In genomic region chr18:6279308-6279707, GRCh38 we compare ENCODE assay signal across 19 cellular contexts.
"Had no signal": no experiment of that assay in that cellular context is flagged by ENCODE, and none has a peak within 500 bp of the region (broad histone marks: within the 10 kb centered on the region; RNA-seq: fewer than 3 reads in every experiment).

No MANE protein-coding gene starts in this region.

- H3K4me1 ChIP-seq: esophagus squamous epithelium, gastroesophageal sphincter, pancreas, thyroid gland, upper lobe of right lung had no signal

- DNase-seq: activated CD4-positive, alpha-beta T cell treated with anti-CD3 and anti-CD28 coated beads for 1 hour; activated CD4-positive, alpha-beta T cell treated with anti-CD3 and anti-CD28 coated beads, Interleukin-2, amount 50 U/mL, for 4 hours; activated CD8-positive, alpha-beta memory T cell treated with anti-CD3 and anti-CD28 coated beads, Interleukin-2, amount 50 U/mL, for 48 hours; activated naive CD4-positive, alpha-beta T cell treated with Interleukin-2 at 50 U/mL for 16 hours; activated naive CD8-positive, alpha-beta T cell treated with anti-CD3 and anti-CD28 coated beads for 36 hours; activated T-cell treated with anti-CD3 and anti-CD28 coated beads, Interleukin-2, amount 50 U/mL, for 4 hours; effector memory CD8-positive, alpha-beta T cell; esophagus squamous epithelium; pancreas; right cardiac atrium; stimulated activated CD4-positive, alpha-beta T cell treated with anti-CD3 and anti-CD28 coated beads, Interleukin-12 subunit alpha, Interleukin-12 subunit beta, amount 100 ng/mL, for 4 hours; stimulated activated CD4-positive, alpha-beta T cell treated with anti-CD3 and anti-CD28 coated beads, Interleukin-4, amount 100 ng/mL, for 4 hours; stimulated activated naive CD8-positive, alpha-beta T cell treated with anti-CD3 and anti-CD28 coated beads, Interleukin-15, Interleukin-2, amounts not matched to agents 100 U/mL and 50 U/mL, for 24 hours; T-cell; thyroid gland; upper lobe of right lung had no signal

- H3K36me3 ChIP-seq: gastroesophageal sphincter, pancreas, thyroid gland, upper lobe of right lung had no signal

- H3K27ac ChIP-seq: esophagus squamous epithelium, gastroesophageal sphincter, pancreas, thyroid gland, upper lobe of right lung had no signal

- ATAC-seq: activated T-cell treated with anti-CD3 and anti-CD28 coated beads, Interleukin-2, amount 50 U/mL, for 4 hours; effector memory CD8-positive, alpha-beta T cell; gastroesophageal sphincter; left lobe of liver; natural killer cell treated with Interleukin-12 subunit alpha and Interleukin-12 subunit beta and Interleukin-15 and Interleukin-18, amount 100 ng/mL, for 72 hours; pancreas; right cardiac atrium; stimulated activated naive CD8-positive, alpha-beta T cell treated with anti-CD3 and anti-CD28 coated beads, Interleukin-15, Interleukin-2, amounts not matched to agents 100 U/mL and 50 U/mL, for 24 hours; T-cell; upper lobe of right lung had no signal

- H3K9me3 ChIP-seq: esophagus squamous epithelium, gastroesophageal sphincter, pancreas, thyroid gland, upper lobe of right lung had no signal

- H3K27me3 ChIP-seq: esophagus squamous epithelium, gastroesophageal sphincter, pancreas, thyroid gland, upper lobe of right lung had no signal

- H3K4me3 ChIP-seq: esophagus squamous epithelium, gastroesophageal sphincter, pancreas, thyroid gland, upper lobe of right lung had no signal
